27 cellular contexts compared by ENCODE assay signal in genomic region chrX:19909761-19910160, GRCh38.
"Had no signal": no experiment of that assay in that cellular context is flagged by ENCODE, and none has a peak within 500 bp of the region (broad histone marks: within the 10 kb centered on the region; RNA-seq: fewer than 3 reads in every experiment).

No MANE protein-coding gene starts in this region.

- FAIRE-seq: urothelium cell line had no signal

- ATAC-seq: stimulated activated effector memory CD8-positive, alpha-beta T cell treated with anti-CD3 and anti-CD28 coated beads, Interleukin-12 subunit alpha, Interleukin-12 subunit beta, amount 100 ng/mL, for 72 hours; stimulated activated memory B cell treated with anti-CD40 and anti-IgM and Interleukin-4, amounts not matched to agents 10 μg/mL and 1 μg/mL and 100 μg/mL, for 72 hours; stimulated activated naive B cell treated with anti-CD40 and anti-IgM and Interleukin-4, amounts not matched to agents 10 μg/mL and 1 μg/mL and 100 μg/mL, for 72 hours; stimulated activated naive CD8-positive, alpha-beta T cell treated with anti-CD3 and anti-CD28 coated beads, Interleukin-15, amount 100 ng/mL, for 72 hours; stimulated activated naive CD8-positive, alpha-beta T cell treated with anti-CD3 and anti-CD28 coated beads, Interleukin-15, Interleukin-2, amounts not matched to agents 100 U/mL and 50 U/mL, for 24 hours; upper lobe of right lung had no signal

- H3K27me3 ChIP-seq: suprapubic skin, testis, thyroid gland, tibial artery, tibial nerve, transverse colon, upper lobe of left lung, upper lobe of right lung, uterus, vagina had no signal

- DNase-seq: stimulated activated CD4-positive, alpha-beta T cell treated with anti-CD3 and anti-CD28 coated beads, Interleukin-2, amount 100 ng/mL, for 48 hours; stimulated activated CD4-positive, alpha-beta T cell treated with anti-CD3 and anti-CD28 coated beads, Interleukin-4, amount 100 ng/mL, for 1 hour; stimulated activated CD4-positive, alpha-beta T cell treated with anti-CD3 and anti-CD28 coated beads, Interleukin-4, amount 100 ng/mL, for 24 hours; stimulated activated CD4-positive, alpha-beta T cell treated with anti-CD3 and anti-CD28 coated beads, Interleukin-4, amount 100 ng/mL, for 4 hours; stimulated activated CD8-positive, alpha-beta memory T cell treated with anti-CD3 and anti-CD28 coated beads, Interleukin-4, amount 100 ng/mL, for 48 hours; stimulated activated naive B cell treated with anti-CD40 and anti-IgM and Interleukin-4, amounts not matched to agents 10 μg/mL and 1 μg/mL and 100 μg/mL, for 72 hours; stimulated activated naive CD4-positive, alpha-beta T cell; stimulated activated naive CD4-positive, alpha-beta T cell treated with Interleukin-2 at 50 U/mL for 16 hours; stimulated activated naive CD8-positive, alpha-beta T cell treated with anti-CD3 and anti-CD28 coated beads, Interleukin-15, amount 100 ng/mL, for 72 hours; stimulated activated naive CD8-positive, alpha-beta T cell treated with anti-CD3 and anti-CD28 coated beads, Interleukin-15, Interleukin-2, amounts not matched to agents 100 U/mL and 50 U/mL, for 24 hours; stomach; substantia nigra; testis; thyroid gland; tibial artery; transverse colon; trophoblast cell; upper lobe of left lung; upper lobe of right lung; uterus had no signal

- H3K36me3 ChIP-seq: suprapubic skin, thoracic aorta, thyroid gland, transverse colon, uterus, vagina had no signal

- H3K4me1 ChIP-seq: testis, thyroid gland, tibial artery, tibial nerve, upper lobe of left lung, upper lobe of right lung, uterus, vagina had no signal

- H3K27ac ChIP-seq: stomach, suprapubic skin, testis, thoracic aorta, thyroid gland, tibial artery, tibial nerve, transverse colon, upper lobe of left lung, upper lobe of right lung, uterus, vagina had no signal

- H3K4me3 ChIP-seq: stomach, suprapubic skin, testis, thoracic aorta, thyroid gland, tibial artery, tibial nerve, transverse colon, upper lobe of left lung, upper lobe of right lung, uterus, vagina had no signal

- H3K9me3 ChIP-seq: stomach, suprapubic skin, testis, thoracic aorta, thyroid gland, tibial artery, tibial nerve, transverse colon, upper lobe of left lung, upper lobe of right lung, uterus, vagina had no signal
